In the genomic region with DNA sequence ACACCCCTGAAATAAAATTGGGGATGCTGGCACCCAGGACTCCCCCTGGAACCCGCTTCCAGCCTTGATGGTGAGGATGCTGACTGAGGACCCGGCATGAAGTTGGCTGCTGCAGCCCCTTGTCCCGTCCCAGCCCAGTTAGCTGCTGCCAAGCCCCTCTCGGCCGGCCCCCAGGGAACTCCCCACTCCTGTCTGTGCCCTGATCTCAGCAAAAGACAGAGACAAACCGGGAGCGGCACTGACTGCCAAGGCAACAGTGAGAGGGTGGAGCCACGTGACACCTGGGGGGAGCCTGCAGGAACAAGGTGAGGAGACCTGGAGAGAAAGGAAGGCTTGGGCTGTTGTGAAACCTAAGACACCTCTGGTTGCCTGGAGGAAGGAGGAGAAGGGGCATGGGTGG, we compare ENCODE assay signal across 25 cellular contexts. TPM values are rescaled to one million over a fixed set of nuclear protein-coding genes. Genes with fewer than 3 reads are reported as not detected.
DNase-seq lines count a peak whose midpoint lies in the region; ATAC-seq and TF ChIP-seq lines count a peak whose summit lies in the region.
"Had no signal": no experiment of that assay in that cellular context is flagged by ENCODE, and none has a peak within 500 bp of the region (broad histone marks: within the 10 kb centered on the region; RNA-seq: fewer than 3 reads in every experiment).

No MANE protein-coding gene starts in this region.

- H3K27ac Mint-ChIP-seq in chondrocyte (ENCODE audit: unreplicated experiment) (no peak overlapping the region), Calu3 (ENCODE audit: unreplicated experiment) (no peak overlapping the region)
- H3K27ac Mint-ChIP-seq: activated naive CD4-positive, alpha-beta T cell treated with anti-CD3 and anti-CD28 coated beads for 36 hours; activated T-helper 1 cell treated with anti-CD3 and anti-CD28 coated beads, Interleukin-12 subunit alpha, Interleukin-12 subunit beta, Interleukin-2, Interleukin-4 antibody, amounts not matched to agents 30 ng/mL and 10 ng/mL and 1 ng/mL, durations not matched to agents 14 hours and 24 hours and 36 hours; brain; T-cell had no signal

- intact Hi-C loops in Calu3 (cut with micrococcal nuclease; ENCODE audit: unreplicated experiment) = no loop called here
- intact Hi-C loops in PC-3 (cut with micrococcal nuclease) = no loop called here

- H3K4me1 ChIP-seq in neuronal stem cell (ENCODE audit: control insufficient read depth in 2 of 2, insufficient read depth in 1 of 2, low read depth in 1 of 2, low read length in 2 of 2) = peaks cover 0 to 10% of the 10 kb centered on the region in 2 donors
- peaks cover 6% of the 10 kb centered on the region; the same call in 1 of the 2 replicates for H3K4me1 ChIP-seq in PC-3 (ENCODE audit: insufficient read depth, low read length)
- H3K4me1 ChIP-seq: adrenal gland had no signal

- H4K91ac ChIP-seq in neuronal stem cell (ENCODE audit: low read depth, low read length, poor library complexity) = no peak overlapping the region

- H3K79me2 ChIP-seq in PC-3 (ENCODE audit: low read length) = no peaks in the 10 kb centered on the region

- H3K14ac ChIP-seq in neuronal stem cell (ENCODE audit: low read length) = no peak overlapping the region

- no peak overlapping the region for H2BK120ac ChIP-seq in neuronal stem cell (ENCODE audit: low read depth, low read length)

- H3K23ac ChIP-seq in neuronal stem cell (ENCODE audit: low read depth, low read length, poor library complexity) = no peak overlapping the region

- H2AK5ac ChIP-seq in neuronal stem cell (ENCODE audit: low read depth, low read length) = no peak overlapping the region

- no peaks in the 10 kb centered on the region for H4K20me1 ChIP-seq in PC-3 (ENCODE audit: low read length)

- no peak overlapping the region for H2BK15ac ChIP-seq in neuronal stem cell (ENCODE audit: low read length)

- H3K18ac ChIP-seq in neuronal stem cell (ENCODE audit: low read length) = peak overlapping the region; percentile 59

- WGBS in neuronal stem cell (ENCODE audit: extremely low coverage in 2 of 2, insufficient read length in 2 of 2, insufficient replicate concordance in 1 of 2), 2 donors = no CpG with 5 or more reads among the region's 8 CpGs

- no peak overlapping the region for H2BK12ac ChIP-seq in neuronal stem cell (ENCODE audit: low read length)

- H3F3A ChIP-seq in PC-3 (ENCODE audit: low read length, unreplicated experiment) = no peaks in the 10 kb centered on the region

- H2AFZ ChIP-seq in neuronal stem cell (ENCODE audit: low read length) = no peak overlapping the region
- no peak overlapping the region for H2AFZ ChIP-seq in PC-3 (ENCODE audit: low read length)

- H3K4me3 Mint-ChIP-seq in chondrocyte (ENCODE audit: unreplicated experiment) (no peak overlapping the region), Calu3 (ENCODE audit: low read depth, unreplicated experiment) (no peak overlapping the region)
- H3K4me3 Mint-ChIP-seq: activated naive CD4-positive, alpha-beta T cell treated with anti-CD3 and anti-CD28 coated beads for 36 hours; activated T-helper 1 cell treated with anti-CD3 and anti-CD28 coated beads, Interleukin-12 subunit alpha, Interleukin-12 subunit beta, Interleukin-2, Interleukin-4 antibody, amounts not matched to agents 30 ng/mL and 10 ng/mL and 1 ng/mL, durations not matched to agents 14 hours and 24 hours and 36 hours; brain; CD14-positive monocyte; stimulated activated naive CD8-positive, alpha-beta T cell treated with anti-CD3 and anti-CD28 coated beads, Interleukin-15, amount 100 ng/mL, for 72 hours; T-cell had no signal

- TF ChIP-seq CTCF in chondrocyte (IDR thresholded peaks at IDR 0.05) (no peak), Calu3 (IDR thresholded peaks at IDR 0.05; ENCODE audit: unreplicated experiment) (no peak), PC-3 (conservative IDR thresholded peaks at IDR 0.05; ENCODE audit: low read depth, low read length) (no peak)

- no peaks in the 10 kb centered on the region for H3K36me3 ChIP-seq in neuronal stem cell (replicated peaks in 1 of 2; ENCODE audit: control insufficient read depth in 2 of 2, insufficient read depth in 2 of 2, low read length in 2 of 2)
- no peaks in the 10 kb centered on the region for H3K36me3 ChIP-seq in PC-3 (ENCODE audit: low read depth, low read length)
- H3K36me3 ChIP-seq: adrenal gland, SJCRH30, tibial artery had no signal

- no peaks in the 10 kb centered on the region for H3K9me3 ChIP-seq in neuronal stem cell (replicated peaks in 1 of 2; ENCODE audit: control insufficient read depth in 2 of 2, insufficient read depth in 1 of 2, low read depth in 1 of 2, low read length in 2 of 2)
- H3K9me3 ChIP-seq in PC-3 (ENCODE audit: low read length) = no peaks in the 10 kb centered on the region
- H3K9me3 ChIP-seq: adrenal gland, SJCRH30, tibial artery had no signal

- no peak overlapping the region for H3K4ac ChIP-seq in neuronal stem cell (ENCODE audit: low read length)

- ATAC-seq in HG02870 (IDR thresholded peaks at IDR 0.05; ENCODE audit: unreplicated experiment) (no peak), PC-3 (no peak)
- ATAC-seq: stimulated activated naive CD8-positive, alpha-beta T cell treated with anti-CD3 and anti-CD28 coated beads, Interleukin-15, amount 100 ng/mL, for 72 hours; T-cell had no signal

- H3K9me2 ChIP-seq in PC-3 (replicated peaks; ENCODE audit: low read length) = no peaks in the 10 kb centered on the region

- CTCF ChIA-PET in Calu3 (lab: Charles Lee) (no interaction called here), PC-3 (lab: Charles Lee) (no interaction called here)

- H3K9ac ChIP-seq in neuronal stem cell (ENCODE audit: low read depth, low read length, poor library complexity) = no peak overlapping the region
- no peak overlapping the region for H3K9ac ChIP-seq in PC-3 (ENCODE audit: low read length)

- no peak overlapping the region for H4K8ac ChIP-seq in neuronal stem cell (ENCODE audit: low read depth, low read length)

- peaks cover 37% of the 10 kb centered on the region for H3K27me3 Mint-ChIP-seq in chondrocyte (ENCODE audit: low read depth)
- no peaks in the 10 kb centered on the region for H3K27me3 Mint-ChIP-seq in Calu3 (ENCODE audit: unreplicated experiment)

- H3K4me1 Mint-ChIP-seq in chondrocyte (ENCODE audit: low read depth) (no peaks in the 10 kb centered on the region), Calu3 (ENCODE audit: low read depth, unreplicated experiment) (peaks cover 8% of the 10 kb centered on the region)
- H3K4me1 Mint-ChIP-seq: CD14-positive monocyte; stimulated activated naive CD8-positive, alpha-beta T cell treated with anti-CD3 and anti-CD28 coated beads, Interleukin-15, amount 100 ng/mL, for 72 hours; T-cell had no signal

- POLR2A ChIA-PET in PC-3 (lab: Charles Lee; ENCODE audit: unreplicated experiment) = no interaction called here

- DNase-seq in NCI-H1417 (lab: John Stamatoyannopoulos, UW) (peak in 2 of 3 experiments; percentile 31 to 51), NCI-H1417 treated with DMSO at 0.1 percent for 48 hours (lab: John Stamatoyannopoulos, UW) (no peak), NCI-H2029 treated with DMSO at 0.1 percent for 48 hours (lab: John Stamatoyannopoulos, UW) (peak; percentile 27), chondrocyte (ENCODE audit: low spot score) (peak; percentile 80), neuronal stem cell (ENCODE audit: low spot score) (no peak), Calu3 (no peak), PC-3 (no peak)
- DNase-seq: 8988T; activated CD4-positive, alpha-beta T cell treated with anti-CD3 and anti-CD28 coated beads, Interleukin-2, amount 50 U/mL, for 48 hours; activated CD8-positive, alpha-beta memory T cell treated with anti-CD3 and anti-CD28 coated beads, Interleukin-2, amount 50 U/mL, for 4 hours; activated naive CD4-positive, alpha-beta T cell treated with anti-CD3 and anti-CD28 coated beads for 36 hours; glutamatergic neuron; Karpas-422; mammary epithelial cell; NCI-H446 treated with DMSO at 0.1 percent for 48 hours; SJCRH30; stimulated activated naive CD8-positive, alpha-beta T cell treated with anti-CD3 and anti-CD28 coated beads, Interleukin-15, amount 100 ng/mL, for 72 hours; T-cell; tibial artery had no signal

- H3K4me2 ChIP-seq in neuronal stem cell (ENCODE audit: insufficient read depth, low read length, poor library complexity, severe bottlenecking) = no peak overlapping the region
- H3K4me2 ChIP-seq in PC-3 (ENCODE audit: low read length) = no peak overlapping the region

- H3K9me3 Mint-ChIP-seq in chondrocyte (ENCODE audit: low read depth) (no peaks in the 10 kb centered on the region), Calu3 (ENCODE audit: low read depth, unreplicated experiment) (no peaks in the 10 kb centered on the region)
- H3K9me3 Mint-ChIP-seq: activated naive CD4-positive, alpha-beta T cell treated with anti-CD3 and anti-CD28 coated beads for 36 hours; activated T-helper 1 cell treated with anti-CD3 and anti-CD28 coated beads, Interleukin-12 subunit alpha, Interleukin-12 subunit beta, Interleukin-2, Interleukin-4 antibody, amounts not matched to agents 30 ng/mL and 10 ng/mL and 1 ng/mL, durations not matched to agents 14 hours and 24 hours and 36 hours; CD14-positive monocyte; stimulated activated naive CD8-positive, alpha-beta T cell treated with anti-CD3 and anti-CD28 coated beads, Interleukin-15, amount 100 ng/mL, for 72 hours; T-cell had no signal

- H3K4me3 ChIP-seq in neuronal stem cell (ENCODE audit: low read length in 2 of 2) (no peak overlapping the region), PC-3 (ENCODE audit: low read length) (no peak overlapping the region)
- H3K4me3 ChIP-seq: adrenal gland, SJCRH30, tibial artery had no signal

- peaks cover 0 to 46% (median 0%) of the 10 kb centered on the region in 3 experiments for H3K27me3 ChIP-seq in neuronal stem cell (ENCODE audit: control insufficient read depth in 3 of 3, insufficient read depth in 3 of 3, low read depth in 1 of 3, low read length in 3 of 3)
- H3K27me3 ChIP-seq in PC-3 (ENCODE audit: low read length) = no peaks in the 10 kb centered on the region
- H3K27me3 ChIP-seq: adrenal gland had no signal

- BruUV-seq in Calu3 (replicated peaks; lab: Mats Ljungman, UMichigan) (no TSS peak), PC-3 (replicated peaks; lab: Mats Ljungman, UMichigan) (no TSS peak)

- no peak overlapping the region for H2BK5ac ChIP-seq in neuronal stem cell (ENCODE audit: low read length)

- H3K27ac ChIP-seq in neuronal stem cell (replicated peaks; ENCODE audit: low read length) (no peak overlapping the region), PC-3 (ENCODE audit: low read length) (no peak overlapping the region)
- H3K27ac ChIP-seq: adrenal gland, HL-60, SJCRH30, tibial artery had no signal

- peaks cover 2% of the 10 kb centered on the region for H3K79me1 ChIP-seq in neuronal stem cell (ENCODE audit: low read depth, low read length)

- H3K36me3 Mint-ChIP-seq in chondrocyte (ENCODE audit: low read depth) = no peaks in the 10 kb centered on the region
- H3K36me3 Mint-ChIP-seq in Calu3 (ENCODE audit: insufficient read depth, unreplicated experiment) = no peaks in the 10 kb centered on the region
- H3K36me3 Mint-ChIP-seq: brain, CD14-positive monocyte, T-cell had no signal

RNA-seq across cellular contexts. Expression of gene CASZ1, which starts 24.7 kb away (rescaled TPM):
- total RNA-seq in chondrocyte (1.9 to 4.1 TPM (median 3.4 TPM) in 3 replicates), Calu3 (2022) (12.6 and 16.5 TPM in 2 replicates), PC-3 (2014; rRNA removed) (12.8 and 21.4 TPM in 2 replicates)
- polyA plus RNA-seq in neuronal stem cell (2013, experiment 1 of 2) = 12.5 TPM
- polyA plus RNA-seq in neuronal stem cell (2013, experiment 2 of 2) = 13.3 TPM

Comparison
In these comparisons a context has a peak if more than half of its experiments do, and no peak if none do; other contexts are left out.
1. DNase-seq: peak in NCI-H1417 (2 of 3), NCI-H2029 treated with DMSO at 0.1 percent for 48 hours (single experiment) and chondrocyte (single experiment); none in NCI-H1417 treated with DMSO at 0.1 percent for 48 hours (single experiment), neuronal stem cell (single experiment), Calu3 (single experiment) and PC-3 (single experiment).